Comparison of ENCODE assay signal across 2 cellular contexts in genomic region chr1:10444795-10445397, GRCh38.
TF ChIP-seq lines count a peak whose summit lies in the region.

No MANE protein-coding gene starts in this region.

TF ChIP-seq in K562, 482 proteins besides CTCF, POLR2A, EP300 and RAD21:
- TF ChIP-seq EP400 (IDR thresholded peaks at IDR 0.05) (no peak), ZNF121 (CRISPR knock-in tag; conservative IDR thresholded peaks at IDR 0.05) (peak; percentile 67), ZMIZ1 (IDR thresholded peaks at IDR 0.05; ENCODE audit: low read depth in 2 of 2, low read length in 2 of 2) (no peak), ELF4 (CRISPR knock-in tag; IDR thresholded peaks at IDR 0.05) (no peak)

TF ChIP-seq in SK-N-SH treated with all-trans-retinoic acid at 6 μM for 48 hours, 23 proteins besides CTCF, POLR2A, EP300 and RAD21:
- TF ChIP-seq TSHZ2 (CRISPR knock-in tag; IDR thresholded peaks at IDR 0.05) = no peak
- no peak for TF ChIP-seq CREB5 (CRISPR knock-in tag; IDR thresholded peaks at IDR 0.05; ENCODE audit: low read depth)
- TF ChIP-seq ZNF565 (CRISPR knock-in tag; conservative IDR thresholded peaks at IDR 0.05; ENCODE audit: low read depth) = no peak
- TF ChIP-seq ZFP30 (CRISPR knock-in tag; IDR thresholded peaks at IDR 0.05) = no peak
- TF ChIP-seq ESRRG (CRISPR knock-in tag; IDR thresholded peaks at IDR 0.05) = no peak
- no peak for TF ChIP-seq TCF4 (CRISPR knock-in tag; IDR thresholded peaks at IDR 0.05; ENCODE audit: borderline replicate concordance)
- TF ChIP-seq ZNF8 (CRISPR knock-in tag; IDR thresholded peaks at IDR 0.05) = no peak
- no peak for TF ChIP-seq GLIS3 (CRISPR knock-in tag; IDR thresholded peaks at IDR 0.05)
- TF ChIP-seq ARNTL (CRISPR knock-in tag; IDR thresholded peaks at IDR 0.05; ENCODE audit: borderline replicate concordance, low read depth) = no peak
- no peak for TF ChIP-seq SNAI2 (CRISPR knock-in tag; IDR thresholded peaks at IDR 0.05)
- TF ChIP-seq ZC3H10 (CRISPR knock-in tag; IDR thresholded peaks at IDR 0.05) = no peak
- no peak for TF ChIP-seq BACH2 (CRISPR knock-in tag; IDR thresholded peaks at IDR 0.05; ENCODE audit: borderline replicate concordance)
- no peak for TF ChIP-seq ZFP3 (CRISPR knock-in tag; IDR thresholded peaks at IDR 0.05)
- TF ChIP-seq OSR1 (CRISPR knock-in tag; IDR thresholded peaks at IDR 0.05) = no peak
- TF ChIP-seq RARB (CRISPR knock-in tag; IDR thresholded peaks at IDR 0.05) = no peak
- no peak for TF ChIP-seq CSDC2 (CRISPR knock-in tag; IDR thresholded peaks at IDR 0.05)
- no peak for TF ChIP-seq POU6F1 (CRISPR knock-in tag; IDR thresholded peaks at IDR 0.05; ENCODE audit: borderline replicate concordance, low read depth)
